Comparison of ENCODE assay signal across 8 cellular contexts in the genomic region with DNA sequence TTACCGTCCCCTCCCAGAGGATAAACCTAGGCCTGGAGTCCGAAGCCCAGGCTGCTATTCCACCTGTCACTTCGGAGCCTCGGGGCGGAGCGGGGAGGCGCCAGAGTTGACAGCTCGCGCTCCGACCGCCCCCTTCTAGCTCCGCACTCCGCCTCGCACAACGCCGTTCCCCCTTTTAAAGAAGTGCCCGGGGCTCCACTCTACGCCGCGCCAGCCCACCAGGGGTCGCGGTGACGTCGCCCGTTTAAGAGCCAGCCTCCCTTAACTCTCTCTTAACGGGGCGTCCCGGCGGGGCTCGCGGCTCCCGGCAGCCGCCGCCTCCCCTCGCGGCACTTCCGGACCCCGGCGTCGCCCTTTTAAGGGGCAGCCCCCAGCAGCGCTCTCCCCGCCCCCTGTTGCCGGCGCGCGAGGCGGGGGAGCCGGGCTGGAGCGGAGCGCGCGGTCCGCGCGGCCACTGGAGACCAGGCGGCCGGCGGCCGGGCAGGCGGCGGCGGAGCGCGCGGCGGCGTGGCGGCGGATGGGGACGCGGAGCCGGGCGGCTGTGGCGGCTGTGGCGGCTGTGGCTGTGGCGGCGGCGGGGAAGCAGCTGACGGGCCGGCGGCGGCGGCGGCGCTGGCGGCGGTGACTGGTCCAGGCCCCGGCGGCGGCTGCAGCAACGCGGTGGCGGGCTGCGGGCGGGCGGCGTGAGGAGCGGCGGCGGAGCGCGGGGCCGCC. TPM values are rescaled to one million over a fixed set of nuclear protein-coding genes. Genes with fewer than 3 reads are reported as not detected.
DNase-seq lines count a peak whose midpoint lies in the region; ATAC-seq, FAIRE-seq and TF ChIP-seq lines count a peak whose summit lies in the region.

Gene INAFM2 (plus strand): TSS at position 454 of the 714 bp plus-strand sequence. CDS start 364 bp downstream, outside the sequence.

- H3K4me3 ChIP-seq in HepG2 (replicated peaks in 1 of 3; ENCODE audit: insufficient read depth in 1 of 3, low read depth in 2 of 3, low read length in 3 of 3): peak within 1 kb of the TSS; percentile 36 to 75 (median 75); a peak in 5 of 6 replicates

- WGBS in HepG2 (ENCODE audit: low lambda C conversion rate): under 1% methylated on average over 18 of the region's 103 CpGs

- H3K27ac Mint-ChIP-seq in dendritic cell treated with granulocyte-macrophage colony-stimulating factor and Interleukin-4, amounts not matched to agents 40 ng/mL and 50 ng/mL, for 4 days: peak within 1 kb of the TSS; percentile 85

- H2AFZ ChIP-seq in HepG2 (ENCODE audit: low read length): no peak within 1 kb of the TSS

- in situ Hi-C loops in HepG2 (cut with HindIII; ENCODE audit: extremely low pct_ligation_motif_present, low pct_unique_long_range_greater_than_20kb): no loop called here

- H3K27ac ChIP-seq in C4-2B (peak within 1 kb of the TSS; percentile 80), HepG2 (ENCODE audit: extremely low read length, insufficient read depth, low read length) (no peak within 1 kb of the TSS)

- H3K27me3 ChIP-seq in HepG2 (ENCODE audit: control insufficient read depth in 1 of 2, insufficient read depth in 2 of 2, low read length in 2 of 2): peaks cover 0 to 7% of the 10 kb centered on the region in 2 experiments; a peak in 1 of 5 replicates

- H3K4me3 Mint-ChIP-seq in dendritic cell treated with granulocyte-macrophage colony-stimulating factor and Interleukin-4, amounts not matched to agents 40 ng/mL and 50 ng/mL, for 4 days: peak within 1 kb of the TSS; percentile 82

- CTCF ChIA-PET in HepG2 (lab: Yijun Ruan, JAX; ENCODE audit: low intra/inter-chr PET ratio, low total read pairs): interaction anchor here (2.8 to 4.6 kb wide), 2 partner anchors 15 to 98 kb away, joined by 12 to 19 read pairs; no protein-coding TSS in a partner anchor

- peak; percentile 32 for FAIRE-seq in HepG2 (lab: Jason Lieb, UNC)

- peaks cover 40% of the 10 kb centered on the region for H3K36me3 Mint-ChIP-seq in dendritic cell treated with granulocyte-macrophage colony-stimulating factor and Interleukin-4, amounts not matched to agents 40 ng/mL and 50 ng/mL, for 4 days (ENCODE audit: low read depth)

- peak; percentile 83 for ATAC-seq in GM19328 (IDR thresholded peaks at IDR 0.05; ENCODE audit: unreplicated experiment)
- peak; percentile 84 for ATAC-seq in HG03520 (IDR thresholded peaks at IDR 0.05; ENCODE audit: unreplicated experiment)
- ATAC-seq in HepG2: peak; percentile 94

- peak; percentile 48; the same call in 1 of the 2 replicates for TF ChIP-seq RAD21 in HepG2 (CRISPR knock-in tag; IDR thresholded peaks at IDR 0.05)

- BruUV-seq in HepG2 (replicated peaks; lab: Mats Ljungman, UMichigan): no TSS peak

- H3K36me3 ChIP-seq in HepG2 (replicated peaks in 1 of 2; ENCODE audit: control insufficient read depth in 1 of 2, insufficient read depth in 2 of 2, low read length in 2 of 2): no peaks in the 10 kb centered on the region

- H3K79me2 ChIP-seq in HepG2 (ENCODE audit: insufficient read depth, low read length): no peaks in the 10 kb centered on the region

- intact Hi-C loops in dendritic cell treated with granulocyte-macrophage colony-stimulating factor and Interleukin-4, amounts not matched to agents 40 ng/mL and 50 ng/mL, for 4 days (cut with micrococcal nuclease): loop anchor here (1.0 kb wide), 1 partner anchor 11 kb away; no protein-coding TSS in a partner anchor
- intact Hi-C loops in HepG2 (cut with micrococcal nuclease; ENCODE audit: unreplicated experiment): loop anchor here (5.0 kb wide), 1 partner anchor 99 kb away; no protein-coding TSS in a partner anchor

- TF ChIP-seq EP300 in HepG2 (IDR thresholded peaks at IDR 0.05; ENCODE audit: low read depth in 2 of 2, low read length in 2 of 2): no peak
- TF ChIP-seq EP300 in HepG2 (CRISPR knock-in tag; IDR thresholded peaks at IDR 0.05; ENCODE audit: borderline replicate concordance): no peak

- TF ChIP-seq POLR2A in HepG2 (IDR thresholded peaks at IDR 0.05; ENCODE audit: insufficient read depth in 1 of 2, low read depth in 2 of 2, low read length in 2 of 2): no peak

- H4K20me1 ChIP-seq in HepG2 (ENCODE audit: insufficient read depth, low read length): no peaks in the 10 kb centered on the region

- H3K4me1 Mint-ChIP-seq in dendritic cell treated with granulocyte-macrophage colony-stimulating factor and Interleukin-4, amounts not matched to agents 40 ng/mL and 50 ng/mL, for 4 days (ENCODE audit: low read depth): peaks cover 69% of the 10 kb centered on the region

- peak within 1 kb of the TSS; percentile 64; the same call in 1 of the 2 replicates for H3K9ac ChIP-seq in HepG2 (ENCODE audit: insufficient read depth, low read depth, low read length)

- POLR2A ChIA-PET in HepG2 (lab: Yijun Ruan, JAX): interaction anchor here (0.6 to 1.9 kb wide), 9 partner anchors 8 to 321 kb away, joined by 3 to 24 read pairs (median 4); partner anchors contain the start of genes BUB1B, CCDC9B and IVD

- H3K4me1 ChIP-seq in HepG2 (ENCODE audit: insufficient read depth, low read length): peaks cover 48% of the 10 kb centered on the region

- no peaks in the 10 kb centered on the region for H3K27me3 Mint-ChIP-seq in dendritic cell treated with granulocyte-macrophage colony-stimulating factor and Interleukin-4, amounts not matched to agents 40 ng/mL and 50 ng/mL, for 4 days

- H3K9me3 Mint-ChIP-seq in dendritic cell treated with granulocyte-macrophage colony-stimulating factor and Interleukin-4, amounts not matched to agents 40 ng/mL and 50 ng/mL, for 4 days: no peaks in the 10 kb centered on the region

- DNase-seq in NCI-H748 (lab: John Stamatoyannopoulos, UW; ENCODE audit: unreplicated experiment) (peak; percentile 92), HepG2 (ENCODE audit: low spot score) (peak; percentile 89)
- DNase-seq in activated CD4-positive, alpha-beta T cell treated with anti-CD3 and anti-CD28 coated beads, Interleukin-2, amount 50 U/mL, for 1 hour: peak; percentile 83
- peak; percentile 89 for DNase-seq in stimulated activated CD4-positive, alpha-beta T cell treated with anti-CD3 and anti-CD28 coated beads, Interleukin-4, amount 100 ng/mL, for 1 hour

- peak within 1 kb of the TSS; percentile 82 for H3K4me2 ChIP-seq in HepG2 (ENCODE audit: low read depth, low read length)

- TF ChIP-seq CTCF in C4-2B (conservative IDR thresholded peaks at IDR 0.05) (peak; percentile 51), HepG2 (CRISPR knock-in tag; IDR thresholded peaks at IDR 0.05) (peak; percentile 72)

- H3K9me3 ChIP-seq in HepG2 (ENCODE audit: low read length): no peaks in the 10 kb centered on the region

TF ChIP-seq in HepG2, 621 proteins besides CTCF, POLR2A, EP300 and RAD21 (continues in another document):
- TF ChIP-seq TBX3 (IDR thresholded peaks at IDR 0.05; ENCODE audit: borderline replicate concordance): peak; percentile 51; the same call in 1 of the 2 replicates
- peak; percentile 70; the same call in 1 of the 2 replicates for TF ChIP-seq CCDC6 (CRISPR knock-in tag; IDR thresholded peaks at IDR 0.05)
- TF ChIP-seq EZH2 (conservative IDR thresholded peaks at IDR 0.05; ENCODE audit: low read depth, low read length): no peak
- peak; percentile 80; the same call in 1 of the 2 replicates for TF ChIP-seq ZNF766 (CRISPR knock-in tag; IDR thresholded peaks at IDR 0.05; ENCODE audit: borderline replicate concordance)
- no peak for TF ChIP-seq RBAK (CRISPR knock-in tag; IDR thresholded peaks at IDR 0.05)
- no peak for TF ChIP-seq ZNF18 (CRISPR knock-in tag; IDR thresholded peaks at IDR 0.05; ENCODE audit: insufficient replicate concordance)
- TF ChIP-seq THAP11 (CRISPR knock-in tag; IDR thresholded peaks at IDR 0.05): peak; percentile 66
- TF ChIP-seq ZNF383 (CRISPR knock-in tag; IDR thresholded peaks at IDR 0.05; ENCODE audit: borderline replicate concordance): no peak
- TF ChIP-seq GTF3A (CRISPR knock-in tag; conservative IDR thresholded peaks at IDR 0.05): no peak

RNA-seq across cellular contexts. Expression of gene INAFM2, which starts in this region (rescaled TPM):
- 6.5 and 8.1 TPM in 2 replicates for total RNA-seq in HepG2 (2016; rRNA removed; fragmentation: Illumina TruSeq; extraction: Trizol)
- 2.3 and 2.5 TPM in 2 replicates for total RNA-seq in HepG2 (2016; cell fraction: cytosol; rRNA removed; fragmentation: Illumina TruSeq; extraction: Trizol; ENCODE audit: low read depth)
- total RNA-seq in HepG2 (2016; cell fraction: insoluble cytoplasmic fraction; rRNA removed; fragmentation: Illumina TruSeq; extraction: Trizol): 6.7 and 7.0 TPM in 2 replicates
- 8.8 and 9.5 TPM in 2 replicates for total RNA-seq in HepG2 (2016; cell fraction: membrane; rRNA removed; fragmentation: Illumina TruSeq; extraction: Trizol)
- 5.3 and 7.0 TPM in 2 replicates for total RNA-seq in HepG2 (2016; cell fraction: nucleus; rRNA removed; fragmentation: Illumina TruSeq; extraction: Trizol)
- polyA plus RNA-seq in HepG2 (2011; rRNA removed): 5.4 and 5.5 TPM in 2 replicates
- polyA plus RNA-seq in HepG2 (2011; cell fraction: cytosol; rRNA removed): 2.7 and 3.4 TPM in 2 replicates
- polyA plus RNA-seq in HepG2 (2011; cell fraction: nucleus; rRNA removed): 2.2 and 2.7 TPM in 2 replicates
- 4.1 and 4.6 TPM in 2 replicates for polyA plus RNA-seq in HepG2 (2012)
- 1.7 and 3.1 TPM in 2 replicates for polyA plus RNA-seq in HepG2 (2016; cell fraction: cytosol; fragmentation: Illumina TruSeq; extraction: Trizol; ENCODE audit: low read depth)
- polyA plus RNA-seq in HepG2 (2016; cell fraction: insoluble cytoplasmic fraction; fragmentation: Illumina TruSeq; extraction: Trizol; ENCODE audit: low read depth): 6.6 and 7.4 TPM in 2 replicates
- polyA plus RNA-seq in HepG2 (2016; cell fraction: membrane; fragmentation: Illumina TruSeq; extraction: Trizol; ENCODE audit: low read depth): 5.0 and 6.1 TPM in 2 replicates
- polyA plus RNA-seq in HepG2 (2016; cell fraction: nucleus; fragmentation: Illumina TruSeq; extraction: Trizol; ENCODE audit: insufficient read depth, low read depth): 5.7 and 8.4 TPM in 2 replicates
- 3.4 and 5.5 TPM in 2 replicates for polyA minus RNA-seq in HepG2 (2011; rRNA and poly(A)+ RNA removed; ENCODE audit: low replicate concordance)
- polyA minus RNA-seq in HepG2 (2011; cell fraction: cytosol; rRNA and poly(A)+ RNA removed): 4.6 and 5.2 TPM in 2 replicates
- 2.2 and 4.2 TPM in 2 replicates for polyA minus RNA-seq in HepG2 (2011; cell fraction: nucleus; rRNA and poly(A)+ RNA removed)
